Comparison of ENCODE assay signal across 19 cellular contexts in the genomic region with DNA sequence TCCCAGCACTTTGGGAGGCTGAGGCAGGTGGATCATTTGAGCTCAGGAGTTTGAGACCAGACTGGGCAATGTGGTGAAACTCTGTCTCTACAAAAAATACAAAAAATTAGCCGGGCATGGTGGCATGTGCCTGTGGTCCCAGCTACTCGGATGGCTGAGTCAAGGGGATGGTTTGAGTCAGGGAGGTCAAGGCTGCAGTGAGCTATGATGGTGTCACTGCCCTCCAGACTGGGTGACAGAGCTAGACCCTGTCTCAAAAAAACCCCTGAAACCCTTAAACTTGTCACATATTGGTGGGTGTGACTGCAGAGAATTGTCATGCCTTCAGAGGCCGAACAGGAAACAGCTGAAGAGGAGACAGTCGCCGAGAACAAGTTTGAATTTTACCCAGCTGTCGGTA. TPM values are rescaled to one million over a fixed set of nuclear protein-coding genes. Genes with fewer than 3 reads are reported as not detected.
DNase-seq lines count a peak whose midpoint lies in the region; ATAC-seq lines count a peak whose summit lies in the region.
"Had no signal": no experiment of that assay in that cellular context is flagged by ENCODE, and none has a peak within 500 bp of the region (broad histone marks: within the 10 kb centered on the region; RNA-seq: fewer than 3 reads in every experiment).

No MANE protein-coding gene starts in this region.

- peaks cover 10% of the 10 kb centered on the region for H3K4me1 Mint-ChIP-seq in activated naive CD8-positive, alpha-beta T cell treated with anti-CD3 and anti-CD28 coated beads, Interleukin-2, amount 50 U/mL, for 24 hours
- peaks cover 4% of the 10 kb centered on the region for H3K4me1 Mint-ChIP-seq in activated naive CD8-positive, alpha-beta T cell treated with anti-CD3 and anti-CD28 coated beads for 36 hours
- peaks cover 42% of the 10 kb centered on the region for H3K4me1 Mint-ChIP-seq in stimulated activated effector memory CD8-positive, alpha-beta T cell treated with anti-CD3 and anti-CD28 coated beads, Interleukin-12 subunit alpha, Interleukin-12 subunit beta, amount 100 ng/mL, for 72 hours

- ATAC-seq in activated CD4-positive, CD25-positive, alpha-beta regulatory T cell treated with anti-CD3 and anti-CD28 coated beads, Interleukin-2, amount 50 U/mL, for 24 hours: peak; percentile 94 to 95
- peak; percentile 89 for ATAC-seq in activated naive CD8-positive, alpha-beta T cell treated with anti-CD3 and anti-CD28 coated beads, Interleukin-2, amount 50 U/mL, for 24 hours
- peak; percentile 100 for ATAC-seq in stimulated activated effector memory CD8-positive, alpha-beta T cell treated with anti-CD3 and anti-CD28 coated beads, Interleukin-12 subunit alpha, Interleukin-12 subunit beta, amount 100 ng/mL, for 72 hours
- ATAC-seq in GM21423 (IDR thresholded peaks at IDR 0.05; ENCODE audit: unreplicated experiment): no peak

- H4K8ac ChIP-seq in mesenchymal stem cell (ENCODE audit: low read length): no peak overlapping the region

- no peaks in the 10 kb centered on the region for H3K9me3 Mint-ChIP-seq in activated naive CD8-positive, alpha-beta T cell treated with anti-CD3 and anti-CD28 coated beads, Interleukin-2, amount 50 U/mL, for 24 hours
- H3K9me3 Mint-ChIP-seq in activated naive CD8-positive, alpha-beta T cell treated with anti-CD3 and anti-CD28 coated beads for 36 hours: no peaks in the 10 kb centered on the region
- H3K9me3 Mint-ChIP-seq in stimulated activated effector memory CD8-positive, alpha-beta T cell treated with anti-CD3 and anti-CD28 coated beads, Interleukin-12 subunit alpha, Interleukin-12 subunit beta, amount 100 ng/mL, for 72 hours: no peaks in the 10 kb centered on the region
- H3K9me3 Mint-ChIP-seq: CD4-positive, alpha-beta memory T cell had no signal

- H3K36me3 ChIP-seq in mesenchymal stem cell (ENCODE audit: control insufficient read depth in 1 of 2, insufficient read depth in 2 of 2, low read depth in 1 of 2, low read length in 2 of 2): peaks cover 3% of the 10 kb centered on the region in 2 experiments

- H3K27me3 ChIP-seq in mesenchymal stem cell (ENCODE audit: control insufficient read depth in 1 of 2, insufficient read depth in 1 of 2, low read length in 2 of 2): no peaks in the 10 kb centered on the region
- H3K27me3 ChIP-seq: BE2C had no signal

- H2BK15ac ChIP-seq in mesenchymal stem cell (ENCODE audit: low read depth, poor library complexity, severe bottlenecking): no peak overlapping the region

- no peak overlapping the region for H3K4ac ChIP-seq in mesenchymal stem cell (ENCODE audit: low read depth in 1 of 2, low read length in 2 of 2)

- H3K79me1 ChIP-seq in mesenchymal stem cell (replicated peaks; ENCODE audit: low read length, poor library complexity, severe bottlenecking): peaks cover 29% of the 10 kb centered on the region

- H3K4me2 ChIP-seq in mesenchymal stem cell (ENCODE audit: low read length, poor library complexity, severe bottlenecking): no peak overlapping the region

- no peak overlapping the region for H2BK5ac ChIP-seq in mesenchymal stem cell (ENCODE audit: low read depth, low read length, poor library complexity, severe bottlenecking)

- no peak overlapping the region for H3K4me3 Mint-ChIP-seq in activated naive CD8-positive, alpha-beta T cell treated with anti-CD3 and anti-CD28 coated beads, Interleukin-2, amount 50 U/mL, for 24 hours
- no peak overlapping the region for H3K4me3 Mint-ChIP-seq in activated naive CD8-positive, alpha-beta T cell treated with anti-CD3 and anti-CD28 coated beads for 36 hours
- no peak overlapping the region for H3K4me3 Mint-ChIP-seq in stimulated activated effector memory CD8-positive, alpha-beta T cell treated with anti-CD3 and anti-CD28 coated beads, Interleukin-12 subunit alpha, Interleukin-12 subunit beta, amount 100 ng/mL, for 72 hours

- H3K9ac ChIP-seq in mesenchymal stem cell (ENCODE audit: low read length): no peak overlapping the region

- no peak overlapping the region for H2BK120ac ChIP-seq in mesenchymal stem cell (ENCODE audit: low read depth, low read length)

- H3K36me3 Mint-ChIP-seq in activated naive CD8-positive, alpha-beta T cell treated with anti-CD3 and anti-CD28 coated beads, Interleukin-2, amount 50 U/mL, for 24 hours (ENCODE audit: low read depth): peaks cover 4% of the 10 kb centered on the region
- peaks cover 3% of the 10 kb centered on the region for H3K36me3 Mint-ChIP-seq in activated naive CD8-positive, alpha-beta T cell treated with anti-CD3 and anti-CD28 coated beads for 36 hours
- peaks cover 26% of the 10 kb centered on the region for H3K36me3 Mint-ChIP-seq in stimulated activated effector memory CD8-positive, alpha-beta T cell treated with anti-CD3 and anti-CD28 coated beads, Interleukin-12 subunit alpha, Interleukin-12 subunit beta, amount 100 ng/mL, for 72 hours

- no peak overlapping the region for H3K4me3 ChIP-seq in mesenchymal stem cell (ENCODE audit: insufficient read depth in 1 of 2, low read depth in 1 of 2, low read length in 2 of 2)

- no peak overlapping the region for H2AFZ ChIP-seq in mesenchymal stem cell (ENCODE audit: low read depth, low read length)

- no peak overlapping the region for H3K27ac ChIP-seq in mesenchymal stem cell (ENCODE audit: low read length, poor library complexity, severe bottlenecking)
- H3K27ac ChIP-seq: 22Rv1 had no signal

- peaks cover 25% of the 10 kb centered on the region for H3K4me1 ChIP-seq in mesenchymal stem cell (ENCODE audit: control insufficient read depth, insufficient read depth, low read depth, low read length)
- H3K4me1 ChIP-seq: BE2C had no signal

- H4K91ac ChIP-seq in mesenchymal stem cell (ENCODE audit: low read length): no peak overlapping the region

- H2BK12ac ChIP-seq in mesenchymal stem cell (ENCODE audit: low read length in 2 of 2): no peak overlapping the region

- no peaks in the 10 kb centered on the region for H3K9me3 ChIP-seq in mesenchymal stem cell (ENCODE audit: control insufficient read depth, low read length)
- H3K9me3 ChIP-seq: BE2C had no signal

- H2AK5ac ChIP-seq in mesenchymal stem cell (ENCODE audit: low read length, severe bottlenecking): peak overlapping the region; percentile 67

- H3K27ac Mint-ChIP-seq in activated naive CD8-positive, alpha-beta T cell treated with anti-CD3 and anti-CD28 coated beads, Interleukin-2, amount 50 U/mL, for 24 hours: no peak overlapping the region
- no peak overlapping the region for H3K27ac Mint-ChIP-seq in activated naive CD8-positive, alpha-beta T cell treated with anti-CD3 and anti-CD28 coated beads for 36 hours
- H3K27ac Mint-ChIP-seq in stimulated activated effector memory CD8-positive, alpha-beta T cell treated with anti-CD3 and anti-CD28 coated beads, Interleukin-12 subunit alpha, Interleukin-12 subunit beta, amount 100 ng/mL, for 72 hours: no peak overlapping the region

- WGBS in mesenchymal stem cell: 93% methylated on average over 4 of the region's 6 CpGs

- no peak overlapping the region for H3K23ac ChIP-seq in mesenchymal stem cell (ENCODE audit: low read length in 2 of 2)

- H3K14ac ChIP-seq in mesenchymal stem cell (ENCODE audit: low read length in 2 of 2): no peak overlapping the region

- H3K27me3 Mint-ChIP-seq in activated naive CD8-positive, alpha-beta T cell treated with anti-CD3 and anti-CD28 coated beads, Interleukin-2, amount 50 U/mL, for 24 hours: no peaks in the 10 kb centered on the region
- no peaks in the 10 kb centered on the region for H3K27me3 Mint-ChIP-seq in activated naive CD8-positive, alpha-beta T cell treated with anti-CD3 and anti-CD28 coated beads for 36 hours
- H3K27me3 Mint-ChIP-seq: CD4-positive, alpha-beta memory T cell had no signal

- no peak overlapping the region for H3K18ac ChIP-seq in mesenchymal stem cell (ENCODE audit: low read depth in 1 of 2, low read length in 2 of 2)

- DNase-seq in activated CD4-positive, CD25-positive, alpha-beta regulatory T cell (lab: John Stamatoyannopoulos, UW): no peak
- no peak for DNase-seq in activated naive CD8-positive, alpha-beta T cell treated with anti-CD3 and anti-CD28 coated beads, Interleukin-2, amount 50 U/mL, for 24 hours
- no peak for DNase-seq in activated naive CD8-positive, alpha-beta T cell treated with anti-CD3 and anti-CD28 coated beads for 36 hours
- no peak for DNase-seq in mesenchymal stem cell
- no peak for DNase-seq in stimulated activated effector memory CD8-positive, alpha-beta T cell treated with anti-CD3 and anti-CD28 coated beads, Interleukin-12 subunit alpha, Interleukin-12 subunit beta, amount 100 ng/mL, for 72 hours (ENCODE audit: low spot score in 2 of 2)
- DNase-seq in cerebellar cortex (ENCODE audit: low spot score): no peak
- DNase-seq: BE2C; Calu3; CD4-positive, alpha-beta memory T cell; DMS53; KG1; NCI-H1436 treated with DMSO at 0.1 percent for 48 hours; NCI-H2029 treated with DMSO at 0.1 percent for 48 hours; NCI-H2171 treated with DMSO at 0.1 percent for 48 hours; NCI-H748 treated with DMSO at 0.1 percent for 48 hours; OCI-M1 had no signal

RNA-seq across cellular contexts. Expression of gene RPTOR, which starts 13.4 kb away (rescaled TPM):
- total RNA-seq in activated naive CD8-positive, alpha-beta T cell treated with anti-CD3 and anti-CD28 coated beads for 36 hours: 10 to 100 TPM; 43.6 to 47.2 TPM
- polyA plus RNA-seq in mesenchymal stem cell (2013, experiment 1 of 2): 12.7 TPM
- polyA plus RNA-seq in mesenchymal stem cell (2013, experiment 2 of 2): 12.3 TPM
